Comparison of ENCODE assay signal across 22 cellular contexts in the genomic region with DNA sequence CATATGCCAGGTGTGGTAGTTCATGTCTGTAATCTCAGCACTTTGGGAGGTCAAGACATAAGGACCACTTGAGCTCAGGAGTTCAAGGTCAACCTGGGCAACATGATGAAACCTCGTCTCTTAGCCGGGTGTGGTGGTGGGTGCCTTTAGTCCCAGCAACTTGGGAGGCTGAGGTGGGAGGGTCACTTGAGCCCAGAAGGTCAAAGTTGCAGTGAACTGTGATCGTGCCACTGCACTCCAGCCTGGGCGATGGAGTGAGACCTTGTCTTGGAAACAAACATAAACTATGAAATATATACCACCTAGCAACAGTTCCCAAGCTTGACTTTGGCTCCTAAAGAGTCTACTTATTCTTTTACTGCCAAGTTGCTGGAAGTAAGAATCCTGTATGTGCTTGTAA.
"Had no signal": no experiment of that assay in that cellular context is flagged by ENCODE, and none has a peak within 500 bp of the region (broad histone marks: within the 10 kb centered on the region; RNA-seq: fewer than 3 reads in every experiment).

No MANE protein-coding gene starts in this region.

- H3K27me3 ChIP-seq: body of pancreas, neural progenitor cell, tibial nerve, uterus had no signal

- FAIRE-seq: colon had no signal

- H3K4me3 Mint-ChIP-seq: activated B cell treated with CpG ODN at 0.5 μM for 24 hours; activated CD4-positive, alpha-beta memory T cell treated with anti-CD3 and anti-CD28 coated beads, Interleukin-2, amount 10 ng/mL, durations not matched to agents 7 days and 5 days; activated CD8-positive, alpha-beta memory T cell treated with anti-CD3 and anti-CD28 coated beads, Interleukin-2, amount 10 ng/mL, durations not matched to agents 7 days and 5 days; activated naive CD4-positive, alpha-beta T cell treated with anti-CD3 and anti-CD28 coated beads for 36 hours; endodermal cell; naive thymus-derived CD4-positive, alpha-beta T cell; neural progenitor cell; T-cell had no signal

- H3K27ac Mint-ChIP-seq: activated B cell treated with CpG ODN at 0.5 μM for 24 hours; activated CD4-positive, alpha-beta memory T cell treated with anti-CD3 and anti-CD28 coated beads, Interleukin-2, amount 10 ng/mL, durations not matched to agents 7 days and 5 days; activated CD8-positive, alpha-beta memory T cell treated with anti-CD3 and anti-CD28 coated beads, Interleukin-2, amount 10 ng/mL, durations not matched to agents 7 days and 5 days; activated naive CD4-positive, alpha-beta T cell treated with anti-CD3 and anti-CD28 coated beads for 36 hours; activated T-helper 2 cell treated with anti-CD3 and anti-CD28 coated beads, Interferon-gamma antibody, Interleukin-2, Interleukin-4, amounts not matched to agents 10 μg/mL and 5 μg/mL and 100 μg/mL, durations not matched to agents 14 hours and 24 hours and 36 hours; endodermal cell; naive thymus-derived CD4-positive, alpha-beta T cell; neural progenitor cell; T-cell had no signal

- H3K36me3 ChIP-seq: uterus had no signal

- H3K9ac ChIP-seq: neural progenitor cell had no signal

- H3K27me3 Mint-ChIP-seq: activated B cell treated with CpG ODN at 0.5 μM for 24 hours; activated CD4-positive, alpha-beta memory T cell treated with anti-CD3 and anti-CD28 coated beads, Interleukin-2, amount 10 ng/mL, durations not matched to agents 7 days and 5 days; activated CD8-positive, alpha-beta memory T cell treated with anti-CD3 and anti-CD28 coated beads, Interleukin-2, amount 10 ng/mL, durations not matched to agents 7 days and 5 days; naive thymus-derived CD4-positive, alpha-beta T cell; T-cell had no signal

- H3K27ac ChIP-seq: epithelial cell of prostate, neural progenitor cell, tibial nerve, uterus had no signal

- H3K4me1 ChIP-seq: neural progenitor cell, uterus had no signal

- DNase-seq: activated B cell treated with CpG ODN at 0.5 μM for 24 hours; activated CD4-positive, alpha-beta memory T cell treated with anti-CD3 and anti-CD28 coated beads, Interleukin-2, amount 10 ng/mL, durations not matched to agents 7 days and 5 days; activated CD4-positive, alpha-beta T cell treated with anti-CD3 and anti-CD28 coated beads for 48 hours; activated CD8-positive, alpha-beta memory T cell treated with anti-CD3 and anti-CD28 coated beads, Interleukin-2, amount 10 ng/mL, durations not matched to agents 7 days and 5 days; activated naive CD4-positive, alpha-beta T cell treated with anti-CD3 and anti-CD28 coated beads for 36 hours; body of pancreas; central memory CD4-positive, alpha-beta T cell; endodermal cell; foreskin fibroblast; glutamatergic neuron; mesenchymal stem cell; naive thymus-derived CD4-positive, alpha-beta T cell; stimulated activated CD4-positive, alpha-beta T cell treated with anti-CD3 and anti-CD28 coated beads, Interleukin-12 subunit alpha, Interleukin-12 subunit beta, amount 100 ng/mL, for 4 hours; stimulated activated CD4-positive, alpha-beta T cell treated with anti-CD3 and anti-CD28 coated beads, Interleukin-1b, Interleukin-23, amount 100 ng/mL, for 48 hours; stimulated activated naive CD4-positive, alpha-beta T cell treated with Interleukin-2 at 50 U/mL for 16 hours; T-cell; uterus had no signal

- ATAC-seq: activated CD8-positive, alpha-beta memory T cell treated with anti-CD3 and anti-CD28 coated beads, Interleukin-2, amount 10 ng/mL, durations not matched to agents 7 days and 5 days; body of pancreas; naive thymus-derived CD4-positive, alpha-beta T cell; T-cell had no signal

- H3K9me3 ChIP-seq: body of pancreas, tibial nerve, uterus had no signal

- H2AFZ ChIP-seq: neural progenitor cell had no signal

- H3K4me2 ChIP-seq: neural progenitor cell had no signal

- H3K4me3 ChIP-seq: body of pancreas, neural progenitor cell, tibial nerve, uterus had no signal

- H3K4me1 Mint-ChIP-seq: neural progenitor cell had no signal

- H3K9me3 Mint-ChIP-seq: endodermal cell had no signal
